In genomic region chr22:39153220-39153860, GRCh38 we compare ENCODE assay signal across 8 cellular contexts. TPM values are rescaled to one million over a fixed set of nuclear protein-coding genes. Genes with fewer than 3 reads are reported as not detected.
DNase-seq lines count a peak whose midpoint lies in the region; ATAC-seq lines count a peak whose summit lies in the region.

No MANE protein-coding gene starts in this region.

- H3K9me3 ChIP-seq in iPS-15b (ENCODE audit: control insufficient read depth, insufficient read depth, low read length) (no peaks in the 10 kb centered on the region), stomach smooth muscle (ENCODE audit: control insufficient read depth in 2 of 2, low read length in 2 of 2) (no peaks in the 10 kb centered on the region)

- H3K27me3 ChIP-seq in iPS-15b (ENCODE audit: control insufficient read depth, insufficient read depth, low read length) (peaks cover 24% of the 10 kb centered on the region), stomach smooth muscle (ENCODE audit: control insufficient read depth in 1 of 2, insufficient read depth in 2 of 2, low read length in 2 of 2) (no peaks in the 10 kb centered on the region)

- CTCF ChIA-PET in activated naive CD4-positive, alpha-beta T cell treated with anti-CD3 and anti-CD28 coated beads, Interleukin-2, amount 10 ng/mL, durations not matched to agents 7 days and 5 days (lab: Charles Lee), result interaction anchor here (1.1 to 2.4 kb wide), 3 partner anchors 18 to 283 kb away, joined by 4 to 7 read pairs (median 4); partner anchors contain the start of gene RPL3
- CTCF ChIA-PET in activated CD8-positive, alpha-beta T cell treated with anti-CD3 and anti-CD28 coated beads, Interleukin-2, amount 10 ng/mL, durations not matched to agents 7 days and 5 days (lab: Charles Lee), result interaction anchor here (2.1 to 6.4 kb wide), 3 partner anchors 17 to 283 kb away, joined by 7 to 29 read pairs (median 16); no protein-coding TSS in a partner anchor

- peak overlapping the region; percentile 71 for H3K27ac Mint-ChIP-seq in activated naive CD4-positive, alpha-beta T cell treated with anti-CD3 and anti-CD28 coated beads, Interleukin-2, amount 10 ng/mL, durations not matched to agents 7 days and 5 days
- peak overlapping the region; percentile 77 for H3K27ac Mint-ChIP-seq in activated CD8-positive, alpha-beta T cell treated with anti-CD3 and anti-CD28 coated beads, Interleukin-2, amount 10 ng/mL, durations not matched to agents 7 days and 5 days

- H3K27ac ChIP-seq in stomach smooth muscle (ENCODE audit: low read length), result peak overlapping the region; percentile 95

- no peaks in the 10 kb centered on the region for H3K9me3 Mint-ChIP-seq in activated naive CD4-positive, alpha-beta T cell treated with anti-CD3 and anti-CD28 coated beads, Interleukin-2, amount 10 ng/mL, durations not matched to agents 7 days and 5 days
- H3K9me3 Mint-ChIP-seq in activated CD8-positive, alpha-beta T cell treated with anti-CD3 and anti-CD28 coated beads, Interleukin-2, amount 10 ng/mL, durations not matched to agents 7 days and 5 days (ENCODE audit: insufficient read depth), result no peaks in the 10 kb centered on the region

- H3K4me3 Mint-ChIP-seq in activated naive CD4-positive, alpha-beta T cell treated with anti-CD3 and anti-CD28 coated beads, Interleukin-2, amount 10 ng/mL, durations not matched to agents 7 days and 5 days, result peak overlapping the region; percentile 79
- peak overlapping the region; percentile 79 for H3K4me3 Mint-ChIP-seq in activated CD8-positive, alpha-beta T cell treated with anti-CD3 and anti-CD28 coated beads, Interleukin-2, amount 10 ng/mL, durations not matched to agents 7 days and 5 days

- POLR2A ChIA-PET in activated CD8-positive, alpha-beta T cell treated with anti-CD3 and anti-CD28 coated beads, Interleukin-2, amount 10 ng/mL, durations not matched to agents 7 days and 5 days (lab: Charles Lee), result interaction anchor here (1.3 to 8.8 kb wide), 2 partner anchors 165 to 367 kb away, joined by 3 to 63 read pairs; partner anchors contain the start of genes ATF4 and RPL3

- peaks cover 29% of the 10 kb centered on the region for H3K4me1 Mint-ChIP-seq in activated naive CD4-positive, alpha-beta T cell treated with anti-CD3 and anti-CD28 coated beads, Interleukin-2, amount 10 ng/mL, durations not matched to agents 7 days and 5 days
- H3K4me1 Mint-ChIP-seq in activated CD8-positive, alpha-beta T cell treated with anti-CD3 and anti-CD28 coated beads, Interleukin-2, amount 10 ng/mL, durations not matched to agents 7 days and 5 days (ENCODE audit: low read depth), result peaks cover 28% of the 10 kb centered on the region

- ATAC-seq in activated CD8-positive, alpha-beta T cell treated with anti-CD3 and anti-CD28 coated beads, Interleukin-2, amount 10 ng/mL, durations not matched to agents 7 days and 5 days, result no peak

- H3K36me3 Mint-ChIP-seq in activated naive CD4-positive, alpha-beta T cell treated with anti-CD3 and anti-CD28 coated beads, Interleukin-2, amount 10 ng/mL, durations not matched to agents 7 days and 5 days, result peaks cover 6% of the 10 kb centered on the region
- peaks cover 3% of the 10 kb centered on the region for H3K36me3 Mint-ChIP-seq in activated CD8-positive, alpha-beta T cell treated with anti-CD3 and anti-CD28 coated beads, Interleukin-2, amount 10 ng/mL, durations not matched to agents 7 days and 5 days (ENCODE audit: low read depth)

- H3K4me1 ChIP-seq in iPS-15b (ENCODE audit: control insufficient read depth, insufficient read depth, low read length) (peaks cover 7% of the 10 kb centered on the region), stomach smooth muscle (ENCODE audit: control insufficient read depth, insufficient read depth, low read length) (peaks cover 46% of the 10 kb centered on the region)

- H3K4me3 ChIP-seq in iPS-15b (ENCODE audit: low read depth, low read length) (peak overlapping the region; percentile 77), stomach smooth muscle (ENCODE audit: low read length in 2 of 2) (peak overlapping the region; percentile 70 to 84)

- H3K36me3 ChIP-seq in iPS-15b (ENCODE audit: control insufficient read depth, insufficient read depth, low read length) (no peaks in the 10 kb centered on the region), stomach smooth muscle (ENCODE audit: control insufficient read depth in 2 of 2, insufficient read depth in 2 of 2, low read length in 2 of 2) (peaks cover 5 to 6% of the 10 kb centered on the region in 2 donors)

- DNase-seq in activated naive CD4-positive, alpha-beta T cell treated with anti-CD3 and anti-CD28 coated beads, Interleukin-2, amount 10 ng/mL, durations not matched to agents 7 days and 5 days, result peak; percentile 40
- DNase-seq in activated naive CD4-positive, alpha-beta T cell (lab: John Stamatoyannopoulos, UW), result no peak
- DNase-seq in activated CD8-positive, alpha-beta T cell treated with anti-CD3 and anti-CD28 coated beads, Interleukin-2, amount 10 ng/mL, durations not matched to agents 7 days and 5 days, result no peak
- DNase-seq in occipital lobe (lab: John Stamatoyannopoulos, UW) (no peak), DMS53 (lab: John Stamatoyannopoulos, UW) (no peak), NCI-H2227 (lab: John Stamatoyannopoulos, UW; ENCODE audit: unreplicated experiment) (no peak)

- H3K27me3 Mint-ChIP-seq in activated naive CD4-positive, alpha-beta T cell treated with anti-CD3 and anti-CD28 coated beads, Interleukin-2, amount 10 ng/mL, durations not matched to agents 7 days and 5 days, result peaks cover 54% of the 10 kb centered on the region
- H3K27me3 Mint-ChIP-seq in activated CD8-positive, alpha-beta T cell treated with anti-CD3 and anti-CD28 coated beads, Interleukin-2, amount 10 ng/mL, durations not matched to agents 7 days and 5 days (ENCODE audit: low read depth), result peaks cover 19% of the 10 kb centered on the region

- H3K9ac ChIP-seq in iPS-15b (ENCODE audit: low read depth, low read length) (peak overlapping the region; percentile 60), stomach smooth muscle (ENCODE audit: low read length in 2 of 2) (peak overlapping the region; percentile 82 to 91)

RNA-seq across cellular contexts. Expression of gene CBX7, which starts 0.9 kb away (rescaled TPM):
- total RNA-seq in activated CD8-positive, alpha-beta T cell treated with anti-CD3 and anti-CD28 coated beads, Interleukin-2, amount 10 ng/mL, durations not matched to agents 7 days and 5 days, result 1 to 10 TPM; 8.6 to 8.7 TPM
- total RNA-seq in occipital lobe, result 6.6 TPM

RNA-seq across cellular contexts. Expression of gene APOBEC3H, which starts 56.3 kb away (rescaled TPM):
- total RNA-seq in activated CD8-positive, alpha-beta T cell treated with anti-CD3 and anti-CD28 coated beads, Interleukin-2, amount 10 ng/mL, durations not matched to agents 7 days and 5 days, result 10 to 100 TPM; 82.8 to 89.7 TPM
- total RNA-seq in occipital lobe, result not detected

Comparison
In these comparisons a context has a peak if more than half of its experiments do, and no peak if none do; other contexts are left out.
1. RNA of gene APOBEC3H, which starts 56.3 kb away (total RNA-seq): 82.8 to 89.7 TPM in activated CD8-positive, alpha-beta T cell treated with anti-CD3 and anti-CD28 coated beads, Interleukin-2, amount 10 ng/mL, durations not matched to agents 7 days and 5 days; not detected in occipital lobe (single experiment); every median in the first group is over 10 times any median in the second.